In the genomic region with DNA sequence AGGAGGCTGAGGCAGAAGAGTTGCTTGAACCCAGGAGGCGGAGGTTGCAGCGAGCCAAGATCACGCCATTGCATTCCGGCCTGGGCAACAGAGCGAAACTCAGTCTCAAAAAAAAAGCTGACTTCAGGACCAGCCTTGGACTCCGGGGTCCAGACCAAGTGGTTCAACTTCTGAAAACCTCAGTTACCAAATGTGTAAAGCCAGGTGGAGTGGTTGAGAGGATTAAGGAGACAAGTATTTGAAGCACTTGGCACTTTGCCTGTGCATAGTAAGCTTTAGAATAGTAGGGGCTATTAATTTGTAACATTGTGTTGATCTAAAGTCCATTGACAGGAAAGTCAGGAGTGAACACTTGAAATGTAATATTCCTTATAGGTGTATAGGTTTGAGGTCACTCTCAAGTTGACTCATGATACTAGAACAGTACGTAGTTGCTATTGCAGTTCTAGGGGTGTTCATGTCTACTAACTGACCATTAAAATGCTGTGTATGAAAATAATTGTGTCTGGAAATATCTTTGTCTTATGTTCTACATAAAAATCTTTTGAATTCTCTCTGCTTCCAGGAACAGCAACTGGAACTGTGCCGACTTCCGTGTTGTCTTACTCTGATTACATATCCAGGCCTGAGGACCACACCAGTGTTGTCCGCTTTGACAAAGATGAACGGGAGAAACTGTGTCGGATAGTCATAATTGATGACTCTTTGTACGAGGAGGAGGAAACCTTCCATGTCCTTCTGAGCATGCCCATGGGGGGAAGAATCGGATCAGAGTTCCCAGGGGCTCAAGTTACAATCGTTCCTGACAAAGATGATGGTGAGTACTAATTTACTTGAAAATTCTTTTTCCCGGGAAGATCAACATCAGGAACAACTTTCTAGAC, we compare ENCODE assay signal across 1 cellular context.
TF ChIP-seq lines count a peak whose summit lies in the region.

No MANE protein-coding gene starts in this region.

TF ChIP-seq in HepG2, 621 proteins besides CTCF, POLR2A, EP300 and RAD21:
- no peak for TF ChIP-seq SCMH1 (CRISPR knock-in tag; IDR thresholded peaks at IDR 0.05; ENCODE audit: borderline replicate concordance)
- TF ChIP-seq MAZ (IDR thresholded peaks at IDR 0.05; ENCODE audit: borderline replicate concordance, low read depth, low read length), result no peak
- TF ChIP-seq MAZ (CRISPR knock-in tag; IDR thresholded peaks at IDR 0.05; ENCODE audit: low read depth), result no peak
- no peak for TF ChIP-seq CCDC6 (CRISPR knock-in tag; IDR thresholded peaks at IDR 0.05)
- TF ChIP-seq ZNF572 (CRISPR knock-in tag; IDR thresholded peaks at IDR 0.05), result no peak
- TF ChIP-seq, protein P1, sequence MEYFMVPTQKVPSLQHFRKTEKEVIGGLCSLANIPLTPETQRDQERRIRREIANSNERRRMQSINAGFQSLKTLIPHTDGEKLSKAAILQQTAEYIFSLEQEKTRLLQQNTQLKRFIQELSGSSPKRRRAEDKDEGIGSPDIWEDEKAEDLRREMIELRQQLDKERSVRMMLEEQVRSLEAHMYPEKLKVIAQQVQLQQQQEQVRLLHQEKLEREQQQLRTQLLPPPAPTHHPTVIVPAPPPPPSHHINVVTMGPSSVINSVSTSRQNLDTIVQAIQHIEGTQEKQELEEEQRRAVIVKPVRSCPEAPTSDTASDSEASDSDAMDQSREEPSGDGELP (IDR thresholded peaks at IDR 0.05; ENCODE audit: borderline replicate concordance, low read depth), result no peak
- TF ChIP-seq, protein P2, sequence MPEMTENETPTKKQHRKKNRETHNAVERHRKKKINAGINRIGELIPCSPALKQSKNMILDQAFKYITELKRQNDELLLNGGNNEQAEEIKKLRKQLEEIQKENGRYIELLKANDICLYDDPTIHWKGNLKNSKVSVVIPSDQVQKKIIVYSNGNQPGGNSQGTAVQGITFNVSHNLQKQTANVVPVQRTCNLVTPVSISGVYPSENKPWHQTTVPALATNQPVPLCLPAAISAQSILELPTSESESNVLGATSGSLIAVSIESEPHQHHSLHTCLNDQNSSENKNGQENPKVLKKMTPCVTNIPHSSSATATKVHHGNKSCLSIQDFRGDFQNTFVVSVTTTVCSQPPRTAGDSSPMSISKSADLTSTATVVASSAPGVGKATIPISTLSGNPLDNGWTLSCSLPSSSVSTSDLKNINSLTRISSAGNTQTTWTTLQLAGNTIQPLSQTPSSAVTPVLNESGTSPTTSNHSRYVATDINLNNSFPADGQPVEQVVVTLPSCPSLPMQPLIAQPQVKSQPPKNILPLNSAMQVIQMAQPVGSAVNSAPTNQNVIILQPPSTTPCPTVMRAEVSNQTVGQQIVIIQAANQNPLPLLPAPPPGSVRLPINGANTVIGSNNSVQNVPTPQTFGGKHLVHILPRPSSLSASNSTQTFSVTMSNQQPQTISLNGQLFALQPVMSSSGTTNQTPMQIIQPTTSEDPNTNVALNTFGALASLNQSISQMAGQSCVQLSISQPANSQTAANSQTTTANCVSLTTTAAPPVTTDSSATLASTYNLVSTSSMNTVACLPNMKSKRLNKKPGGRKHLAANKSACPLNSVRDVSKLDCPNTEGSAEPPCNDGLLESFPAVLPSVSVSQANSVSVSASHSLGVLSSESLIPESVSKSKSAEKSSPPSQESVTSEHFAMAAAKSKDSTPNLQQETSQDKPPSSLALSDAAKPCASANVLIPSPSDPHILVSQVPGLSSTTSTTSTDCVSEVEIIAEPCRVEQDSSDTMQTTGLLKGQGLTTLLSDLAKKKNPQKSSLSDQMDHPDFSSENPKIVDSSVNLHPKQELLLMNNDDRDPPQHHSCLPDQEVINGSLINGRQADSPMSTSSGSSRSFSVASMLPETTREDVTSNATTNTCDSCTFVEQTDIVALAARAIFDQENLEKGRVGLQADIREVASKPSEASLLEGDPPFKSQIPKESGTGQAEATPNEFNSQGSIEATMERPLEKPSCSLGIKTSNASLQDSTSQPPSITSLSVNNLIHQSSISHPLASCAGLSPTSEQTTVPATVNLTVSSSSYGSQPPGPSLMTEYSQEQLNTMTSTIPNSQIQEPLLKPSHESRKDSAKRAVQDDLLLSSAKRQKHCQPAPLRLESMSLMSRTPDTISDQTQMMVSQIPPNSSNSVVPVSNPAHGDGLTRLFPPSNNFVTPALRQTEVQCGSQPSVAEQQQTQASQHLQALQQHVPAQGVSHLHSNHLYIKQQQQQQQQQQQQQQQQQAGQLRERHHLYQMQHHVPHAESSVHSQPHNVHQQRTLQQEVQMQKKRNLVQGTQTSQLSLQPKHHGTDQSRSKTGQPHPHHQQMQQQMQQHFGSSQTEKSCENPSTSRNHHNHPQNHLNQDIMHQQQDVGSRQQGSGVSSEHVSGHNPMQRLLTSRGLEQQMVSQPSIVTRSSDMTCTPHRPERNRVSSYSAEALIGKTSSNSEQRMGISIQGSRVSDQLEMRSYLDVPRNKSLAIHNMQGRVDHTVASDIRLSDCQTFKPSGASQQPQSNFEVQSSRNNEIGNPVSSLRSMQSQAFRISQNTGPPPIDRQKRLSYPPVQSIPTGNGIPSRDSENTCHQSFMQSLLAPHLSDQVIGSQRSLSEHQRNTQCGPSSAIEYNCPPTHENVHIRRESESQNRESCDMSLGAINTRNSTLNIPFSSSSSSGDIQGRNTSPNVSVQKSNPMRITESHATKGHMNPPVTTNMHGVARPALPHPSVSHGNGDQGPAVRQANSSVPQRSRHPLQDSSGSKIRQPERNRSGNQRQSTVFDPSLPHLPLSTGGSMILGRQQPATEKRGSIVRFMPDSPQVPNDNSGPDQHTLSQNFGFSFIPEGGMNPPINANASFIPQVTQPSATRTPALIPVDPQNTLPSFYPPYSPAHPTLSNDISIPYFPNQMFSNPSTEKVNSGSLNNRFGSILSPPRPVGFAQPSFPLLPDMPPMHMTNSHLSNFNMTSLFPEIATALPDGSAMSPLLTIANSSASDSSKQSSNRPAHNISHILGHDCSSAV (CRISPR knock-in tag; IDR thresholded peaks at IDR 0.05; ENCODE audit: borderline replicate concordance), result no peak
- TF ChIP-seq PRMT3 (CRISPR knock-in tag; IDR thresholded peaks at IDR 0.05; ENCODE audit: borderline replicate concordance, low read depth), result no peak
- TF ChIP-seq, protein P3, sequence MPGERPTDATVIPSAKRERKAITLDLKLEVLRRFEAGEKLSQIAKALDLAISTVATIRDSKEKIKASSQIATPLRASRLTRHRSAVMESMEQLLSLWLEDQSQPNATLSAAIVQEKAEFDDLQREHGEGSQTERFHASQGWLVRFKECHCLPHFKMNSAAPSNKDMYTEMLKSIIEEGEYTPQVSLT (CRISPR knock-in tag; IDR thresholded peaks at IDR 0.05; ENCODE audit: borderline replicate concordance, low read depth), result no peak
- TF ChIP-seq POLR2AphosphoS5 (IDR thresholded peaks at IDR 0.05; ENCODE audit: low read depth, low read length), result no peak
- TF ChIP-seq, protein P4, sequence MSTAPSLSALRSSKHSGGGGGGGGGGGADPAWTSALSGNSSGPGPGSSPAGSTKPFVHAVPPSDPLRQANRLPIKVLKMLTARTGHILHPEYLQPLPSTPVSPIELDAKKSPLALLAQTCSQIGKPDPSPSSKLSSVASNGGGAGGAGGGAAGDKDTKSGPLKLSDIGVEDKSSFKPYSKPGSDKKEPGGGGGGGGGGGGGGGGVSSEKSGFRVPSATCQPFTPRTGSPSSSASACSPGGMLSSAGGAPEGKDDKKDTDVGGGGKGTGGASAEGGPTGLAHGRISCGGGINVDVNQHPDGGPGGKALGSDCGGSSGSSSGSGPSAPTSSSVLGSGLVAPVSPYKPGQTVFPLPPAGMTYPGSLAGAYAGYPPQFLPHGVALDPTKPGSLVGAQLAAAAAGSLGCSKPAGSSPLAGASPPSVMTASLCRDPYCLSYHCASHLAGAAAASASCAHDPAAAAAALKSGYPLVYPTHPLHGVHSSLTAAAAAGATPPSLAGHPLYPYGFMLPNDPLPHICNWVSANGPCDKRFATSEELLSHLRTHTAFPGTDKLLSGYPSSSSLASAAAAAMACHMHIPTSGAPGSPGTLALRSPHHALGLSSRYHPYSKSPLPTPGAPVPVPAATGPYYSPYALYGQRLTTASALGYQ (CRISPR knock-in tag; IDR thresholded peaks at IDR 0.05), result no peak
- no peak for TF ChIP-seq HNRNPUL1 (IDR thresholded peaks at IDR 0.05; ENCODE audit: low read depth, low read length)
- no peak for TF ChIP-seq ZNF441 (CRISPR knock-in tag; IDR thresholded peaks at IDR 0.05; ENCODE audit: borderline replicate concordance)
- no peak for TF ChIP-seq SIN3A (IDR thresholded peaks at IDR 0.05; ENCODE audit: borderline replicate concordance, low read depth, low read length)
- TF ChIP-seq MEIS1 (CRISPR knock-in tag; IDR thresholded peaks at IDR 0.05; ENCODE audit: borderline replicate concordance), result no peak
- no peak for TF ChIP-seq FOXK2 (IDR thresholded peaks at IDR 0.05)
- no peak for TF ChIP-seq STAT5B (CRISPR knock-in tag; IDR thresholded peaks at IDR 0.05)
- no peak for TF ChIP-seq TP53 (CRISPR knock-in tag; conservative IDR thresholded peaks at IDR 0.05)
- no peak for TF ChIP-seq ZNF329 (CRISPR knock-in tag; IDR thresholded peaks at IDR 0.05; ENCODE audit: low read depth)
- TF ChIP-seq REXO4 (CRISPR knock-in tag; IDR thresholded peaks at IDR 0.05; ENCODE audit: borderline replicate concordance), result no peak
